11 cellular contexts compared by ENCODE assay signal in the genomic region with DNA sequence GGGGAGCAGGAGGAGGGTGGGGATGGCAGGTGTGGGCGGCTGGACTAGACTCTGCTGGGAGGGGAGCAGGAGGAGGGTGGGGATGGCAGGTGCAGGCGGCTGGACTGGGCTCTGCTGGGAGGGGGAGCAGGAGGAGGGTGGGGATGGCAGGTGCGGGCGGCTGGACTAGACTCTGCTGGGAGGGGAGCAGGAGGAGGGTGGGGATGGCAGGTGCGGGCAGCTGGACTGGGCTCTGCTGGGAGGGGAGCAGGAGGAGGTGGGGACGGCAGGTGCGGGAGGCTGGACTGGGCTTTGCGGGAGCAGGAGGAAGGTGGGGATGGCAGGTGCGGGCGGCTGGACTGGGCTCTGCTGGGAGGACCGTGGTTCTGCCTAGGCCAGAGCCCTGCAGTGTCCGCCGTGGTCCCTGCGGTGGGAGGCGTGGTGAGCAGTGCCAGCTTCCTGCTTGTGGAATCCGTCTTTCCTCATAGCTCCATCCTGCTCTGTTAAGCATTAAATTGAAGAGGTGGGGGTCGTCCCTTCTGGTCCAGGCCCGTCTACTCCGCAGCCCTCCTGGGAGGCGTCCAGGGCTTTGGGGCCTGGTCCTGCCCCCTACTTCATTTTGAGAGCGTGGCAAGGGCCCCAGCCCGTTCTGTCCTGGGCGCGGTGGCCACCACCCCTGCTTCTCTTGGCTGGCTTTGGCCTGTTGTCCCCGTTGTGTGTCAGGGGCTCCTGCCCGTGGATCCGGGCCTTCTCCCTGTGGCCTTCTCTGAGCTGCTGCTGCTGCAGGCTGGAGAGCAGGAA. TPM values are rescaled to one million over a fixed set of nuclear protein-coding genes. Genes with fewer than 3 reads are reported as not detected.
DNase-seq lines count a peak whose midpoint lies in the region; ATAC-seq and TF ChIP-seq lines count a peak whose summit lies in the region.
"Had no signal": no experiment of that assay in that cellular context is flagged by ENCODE, and none has a peak within 500 bp of the region (broad histone marks: within the 10 kb centered on the region; RNA-seq: fewer than 3 reads in every experiment).

No MANE protein-coding gene starts in this region.

- peak overlapping the region; percentile 58 for H3K27ac Mint-ChIP-seq in activated CD4-positive, alpha-beta T cell treated with anti-CD3 and anti-CD28 coated beads, Interleukin-2, amount 10 ng/mL, durations not matched to agents 24 days and 14 days
- H3K27ac Mint-ChIP-seq in central memory CD8-positive, alpha-beta T cell (ENCODE audit: low read depth) = peak overlapping the region; percentile 46

- in situ Hi-C loops in brain microvascular endothelial cell (cut with HindIII; ENCODE audit: low pct_ligation_motif_present, low sequenced_read_pairs) = no loop called here

- H3K9ac ChIP-seq in skeletal muscle tissue (ENCODE audit: low read depth in 1 of 3, low read length in 3 of 3) = peak overlapping the region in 2 of 3 donors; percentile 6 to 54

- H3K27me3 ChIP-seq in skeletal muscle tissue (ENCODE audit: control insufficient read depth in 3 of 3, insufficient read depth in 3 of 3, low read length in 3 of 3) = no peaks in the 10 kb centered on the region
- H3K27me3 ChIP-seq in brain microvascular endothelial cell (replicated peaks) = no peaks in the 10 kb centered on the region
- H3K27me3 ChIP-seq in testis = no peaks in the 10 kb centered on the region

- H3K4me1 ChIP-seq in skeletal muscle tissue (ENCODE audit: control insufficient read depth in 3 of 3, insufficient read depth in 3 of 3, low read length in 3 of 3) (peaks cover 39 to 75% (median 49%) of the 10 kb centered on the region in 3 donors), testis (peaks cover 7% of the 10 kb centered on the region)

- no peak overlapping the region for H3K27ac ChIP-seq in skeletal muscle tissue (ENCODE audit: low read depth, low read length)
- no peak overlapping the region for H3K27ac ChIP-seq in brain microvascular endothelial cell
- no peak overlapping the region for H3K27ac ChIP-seq in testis

- no peak overlapping the region for H3K4me3 ChIP-seq in skeletal muscle tissue (ENCODE audit: low read length in 3 of 3)
- no peak overlapping the region for H3K4me3 ChIP-seq in brain microvascular endothelial cell (ENCODE audit: low read depth, low read length)
- no peak overlapping the region for H3K4me3 ChIP-seq in testis
- H3K4me3 ChIP-seq: HAP-1 had no signal

- peaks cover 10% of the 10 kb centered on the region for H3K9me3 Mint-ChIP-seq in activated CD4-positive, alpha-beta T cell treated with anti-CD3 and anti-CD28 coated beads, Interleukin-2, amount 10 ng/mL, durations not matched to agents 24 days and 14 days
- no peaks in the 10 kb centered on the region for H3K9me3 Mint-ChIP-seq in central memory CD8-positive, alpha-beta T cell

- peaks cover 2 to 6% (median 3%) of the 10 kb centered on the region in 3 donors for H3K36me3 ChIP-seq in skeletal muscle tissue (ENCODE audit: control insufficient read depth in 3 of 3, insufficient read depth in 3 of 3, low read length in 3 of 3)
- no peaks in the 10 kb centered on the region for H3K36me3 ChIP-seq in brain microvascular endothelial cell (replicated peaks)
- no peaks in the 10 kb centered on the region for H3K36me3 ChIP-seq in testis (ENCODE audit: low read depth, missing control alignments)

- H3K9me3 ChIP-seq in skeletal muscle tissue (ENCODE audit: control insufficient read depth in 3 of 3, low read length in 3 of 3) = no peaks in the 10 kb centered on the region
- no peaks in the 10 kb centered on the region for H3K9me3 ChIP-seq in testis
- H3K9me3 ChIP-seq: HAP-1 had no signal

- TF ChIP-seq CTCF in brain microvascular endothelial cell (IDR thresholded peaks at IDR 0.05; ENCODE audit: low read depth, low read length, missing control alignments) = no peak
- TF ChIP-seq CTCF in testis (IDR thresholded peaks at IDR 0.05) = no peak

- no peak for DNase-seq in activated CD4-positive, alpha-beta T cell treated with anti-CD3 and anti-CD28 coated beads, Interleukin-2, amount 10 ng/mL, durations not matched to agents 24 days and 14 days
- DNase-seq in activated CD4-positive, alpha-beta T cell treated with anti-CD3 and anti-CD28 coated beads, Interleukin-2, amount 50 U/mL, for 1 hour = no peak
- DNase-seq in NCI-H345 treated with DMSO at 0.1 percent for 48 hours (lab: John Stamatoyannopoulos, UW; ENCODE audit: unreplicated experiment) = peak; percentile 70
- DNase-seq in central memory CD8-positive, alpha-beta T cell (ENCODE audit: low spot score in 2 of 2) = no peak
- no peak for DNase-seq in T-helper 9 cell
- no peak for DNase-seq in brain microvascular endothelial cell
- no peak for DNase-seq in testis

- WGBS in testis, 2 donors = 81 to 90% methylated on average over 19 to 27 of the region's 27 CpGs

- H3K4me1 Mint-ChIP-seq in activated CD4-positive, alpha-beta T cell treated with anti-CD3 and anti-CD28 coated beads, Interleukin-2, amount 10 ng/mL, durations not matched to agents 24 days and 14 days = peaks cover 34% of the 10 kb centered on the region
- peaks cover 35% of the 10 kb centered on the region for H3K4me1 Mint-ChIP-seq in central memory CD8-positive, alpha-beta T cell

- H3K36me3 Mint-ChIP-seq in activated CD4-positive, alpha-beta T cell treated with anti-CD3 and anti-CD28 coated beads, Interleukin-2, amount 10 ng/mL, durations not matched to agents 24 days and 14 days (ENCODE audit: low read depth) = peaks cover 18% of the 10 kb centered on the region
- peaks cover 12% of the 10 kb centered on the region for H3K36me3 Mint-ChIP-seq in central memory CD8-positive, alpha-beta T cell (ENCODE audit: insufficient read depth)

- TF ChIP-seq POLR2A in testis (IDR thresholded peaks at IDR 0.05) = no peak

- H3K4me3 Mint-ChIP-seq in activated CD4-positive, alpha-beta T cell treated with anti-CD3 and anti-CD28 coated beads, Interleukin-2, amount 10 ng/mL, durations not matched to agents 24 days and 14 days = peak overlapping the region; percentile 44
- H3K4me3 Mint-ChIP-seq in central memory CD8-positive, alpha-beta T cell = no peak overlapping the region

- intact Hi-C loops in activated CD4-positive, alpha-beta T cell treated with anti-CD3 and anti-CD28 coated beads, Interleukin-2, amount 10 ng/mL, durations not matched to agents 24 days and 14 days (cut with micrococcal nuclease) = no loop called here
- intact Hi-C loops in testis (cut with DNase I; ENCODE audit: low total_unique reads) = no loop called here

- ATAC-seq in central memory CD8-positive, alpha-beta T cell (replicated peaks; ENCODE audit: extremely low read depth, poor library complexity, severe bottlenecking) = no peak

- no peaks in the 10 kb centered on the region for H3K27me3 Mint-ChIP-seq in activated CD4-positive, alpha-beta T cell treated with anti-CD3 and anti-CD28 coated beads, Interleukin-2, amount 10 ng/mL, durations not matched to agents 24 days and 14 days
- no peaks in the 10 kb centered on the region for H3K27me3 Mint-ChIP-seq in central memory CD8-positive, alpha-beta T cell

RNA-seq across cellular contexts. Expression of a gene that starts 4.7 kb away (rescaled TPM):
- total RNA-seq in activated CD4-positive, alpha-beta T cell treated with anti-CD3 and anti-CD28 coated beads, Interleukin-2, amount 10 ng/mL, durations not matched to agents 24 days and 14 days = 69.7 and 69.8 TPM in 2 replicates
- total RNA-seq in skeletal muscle tissue (11.0 TPM), testis (100 to 1,000 TPM; 158 to 215 TPM)
- 132 TPM for polyA plus RNA-seq in testis (ENCODE audit: insufficient read depth, low read depth, low replicate concordance)

RNA-seq across cellular contexts. Expression of a gene that starts 4.8 kb away (rescaled TPM):
- 190 and 192 TPM in 2 replicates for total RNA-seq in activated CD4-positive, alpha-beta T cell treated with anti-CD3 and anti-CD28 coated beads, Interleukin-2, amount 10 ng/mL, durations not matched to agents 24 days and 14 days
- total RNA-seq in skeletal muscle tissue (49.1 TPM), testis (100 to 1,000 TPM; 163 to 179 TPM)
- 80.7 TPM for polyA plus RNA-seq in testis (ENCODE audit: insufficient read depth, low read depth, low replicate concordance)

RNA-seq across cellular contexts. Expression of a gene that starts 25.3 kb away (rescaled TPM):
- 0.09 and 0.26 TPM in 2 replicates for total RNA-seq in activated CD4-positive, alpha-beta T cell treated with anti-CD3 and anti-CD28 coated beads, Interleukin-2, amount 10 ng/mL, durations not matched to agents 24 days and 14 days
- total RNA-seq in skeletal muscle tissue (not detected), testis (1 to 10 TPM; 2.1 to 3.5 TPM)
- polyA plus RNA-seq in testis (ENCODE audit: insufficient read depth, low read depth, low replicate concordance) = 0.45 TPM
- total RNA-seq: glomerular endothelial cell had no signal
- polyA plus RNA-seq: AG04450 had no signal

RNA-seq across cellular contexts. Expression of a gene that starts 26.8 kb away (rescaled TPM):
- total RNA-seq in activated CD4-positive, alpha-beta T cell treated with anti-CD3 and anti-CD28 coated beads, Interleukin-2, amount 10 ng/mL, durations not matched to agents 24 days and 14 days = 0.09 TPM in 1 of 2 replicates, not detected in the other
- total RNA-seq in skeletal muscle tissue = under 0.01 TPM
- 1 to 10 TPM; 8.4 to 9.8 TPM for total RNA-seq in testis
- polyA plus RNA-seq in testis (ENCODE audit: insufficient read depth, low read depth, low replicate concordance) = 3.5 TPM
- total RNA-seq: glomerular endothelial cell had no signal
- polyA plus RNA-seq: AG04450 had no signal

RNA-seq across cellular contexts. Expression of a gene that starts 51.2 kb away (rescaled TPM):
- 0.09 TPM in 1 of 2 replicates, not detected in the other for total RNA-seq in activated CD4-positive, alpha-beta T cell treated with anti-CD3 and anti-CD28 coated beads, Interleukin-2, amount 10 ng/mL, durations not matched to agents 24 days and 14 days
- total RNA-seq in skeletal muscle tissue (not detected), testis (under 1 TPM; 0.37 to 0.55 TPM)
- polyA plus RNA-seq in testis (ENCODE audit: insufficient read depth, low read depth, low replicate concordance) = 0.16 TPM
- total RNA-seq: glomerular endothelial cell had no signal
